In the genomic region with DNA sequence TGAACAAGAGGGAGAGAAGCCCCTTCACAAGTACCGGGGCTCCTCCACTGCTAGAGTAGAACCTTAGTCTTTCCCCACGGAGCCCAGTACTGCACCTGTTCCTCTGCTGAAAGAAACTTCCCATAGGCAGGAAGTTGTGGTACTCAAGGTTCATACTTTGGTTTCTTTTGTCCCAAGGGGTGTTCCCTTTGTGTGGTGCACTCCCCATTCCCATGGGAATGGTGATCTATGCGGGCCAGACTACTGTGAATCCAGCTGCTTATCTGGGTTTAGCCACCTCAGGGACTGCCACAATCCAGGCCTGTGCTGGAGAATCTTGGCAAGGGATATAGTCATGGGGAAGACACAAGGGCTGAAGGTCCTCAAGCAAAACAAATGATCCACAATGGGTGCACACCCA, we compare ENCODE assay signal across 28 cellular contexts.
"Had no signal": no experiment of that assay in that cellular context is flagged by ENCODE, and none has a peak within 500 bp of the region (broad histone marks: within the 10 kb centered on the region; RNA-seq: fewer than 3 reads in every experiment).

No MANE protein-coding gene starts in this region.

- H3K9me3 ChIP-seq: ovary, psoas muscle, right lobe of liver, spleen, suprapubic skin, testis, tibial artery, transverse colon, upper lobe of right lung, uterus had no signal

- ATAC-seq: natural killer cell; right cardiac atrium; right lobe of liver; stimulated activated memory B cell treated with anti-CD40 and anti-IgM and Interleukin-4, amounts not matched to agents 10 μg/mL and 1 μg/mL and 100 μg/mL, for 72 hours; stimulated activated naive CD8-positive, alpha-beta T cell treated with anti-CD3 and anti-CD28 coated beads, Interleukin-15, amount 100 ng/mL, for 72 hours; stimulated activated naive CD8-positive, alpha-beta T cell treated with anti-CD3 and anti-CD28 coated beads, Interleukin-15, Interleukin-2, amounts not matched to agents 100 U/mL and 50 U/mL, for 24 hours; upper lobe of right lung had no signal

- H3K9ac ChIP-seq: neural progenitor cell, parathyroid adenoma had no signal

- H3K36me3 ChIP-seq: neural progenitor cell, ovary, right lobe of liver, sigmoid colon, suprapubic skin, transverse colon, upper lobe of right lung, uterus had no signal

- H3K4me2 ChIP-seq: neural progenitor cell, smooth muscle cell had no signal

- H3K4me1 ChIP-seq: neural progenitor cell, parathyroid adenoma, right lobe of liver, sigmoid colon, suprapubic skin, testis, tibial artery, transverse colon, upper lobe of right lung, uterus had no signal

- H3K27ac ChIP-seq: neural progenitor cell, ovary, parathyroid adenoma, psoas muscle, right lobe of liver, sigmoid colon, skin epidermis, spleen, suprapubic skin, testis, tibial artery, transverse colon, upper lobe of right lung, uterus had no signal

- H3K27me3 ChIP-seq: neural progenitor cell, ovary, right lobe of liver, sigmoid colon, spleen, suprapubic skin, testis, tibial artery, transverse colon, upper lobe of right lung, uterus had no signal

- DNase-seq: natural killer cell; occipital lobe; ovary; psoas muscle; right lobe of liver; sigmoid colon; spleen; stimulated activated CD4-positive, alpha-beta T cell treated with anti-CD3 and anti-CD28 coated beads, Interleukin-12 subunit alpha, Interleukin-12 subunit beta, amount 100 ng/mL, for 4 hours; stimulated activated CD4-positive, alpha-beta T cell treated with anti-CD3 and anti-CD28 coated beads, Interleukin-1b, Interleukin-23, amount 100 ng/mL, for 48 hours; stimulated activated CD4-positive, alpha-beta T cell treated with anti-CD3 and anti-CD28 coated beads, Interleukin-4, amount 100 ng/mL, for 1 hour; stimulated activated CD4-positive, alpha-beta T cell treated with anti-CD3 and anti-CD28 coated beads, Interleukin-4, amount 100 ng/mL, for 4 hours; stimulated activated CD8-positive, alpha-beta memory T cell treated with anti-CD3 and anti-CD28 coated beads, Interleukin-4, amount 100 ng/mL, for 48 hours; stimulated activated naive CD4-positive, alpha-beta T cell; stimulated activated naive CD8-positive, alpha-beta T cell treated with anti-CD3 and anti-CD28 coated beads, Interleukin-15, amount 100 ng/mL, for 72 hours; stimulated activated naive CD8-positive, alpha-beta T cell treated with anti-CD3 and anti-CD28 coated beads, Interleukin-15, Interleukin-2, amounts not matched to agents 100 U/mL and 50 U/mL, for 24 hours; substantia nigra; testis; tibial artery; transverse colon; upper lobe of right lung; uterus had no signal

- H3K4me3 ChIP-seq: neural progenitor cell, ovary, psoas muscle, right lobe of liver, sigmoid colon, skin epidermis, smooth muscle cell, spleen, suprapubic skin, testis, tibial artery, transverse colon, upper lobe of right lung, uterus had no signal
